In the genomic region with DNA sequence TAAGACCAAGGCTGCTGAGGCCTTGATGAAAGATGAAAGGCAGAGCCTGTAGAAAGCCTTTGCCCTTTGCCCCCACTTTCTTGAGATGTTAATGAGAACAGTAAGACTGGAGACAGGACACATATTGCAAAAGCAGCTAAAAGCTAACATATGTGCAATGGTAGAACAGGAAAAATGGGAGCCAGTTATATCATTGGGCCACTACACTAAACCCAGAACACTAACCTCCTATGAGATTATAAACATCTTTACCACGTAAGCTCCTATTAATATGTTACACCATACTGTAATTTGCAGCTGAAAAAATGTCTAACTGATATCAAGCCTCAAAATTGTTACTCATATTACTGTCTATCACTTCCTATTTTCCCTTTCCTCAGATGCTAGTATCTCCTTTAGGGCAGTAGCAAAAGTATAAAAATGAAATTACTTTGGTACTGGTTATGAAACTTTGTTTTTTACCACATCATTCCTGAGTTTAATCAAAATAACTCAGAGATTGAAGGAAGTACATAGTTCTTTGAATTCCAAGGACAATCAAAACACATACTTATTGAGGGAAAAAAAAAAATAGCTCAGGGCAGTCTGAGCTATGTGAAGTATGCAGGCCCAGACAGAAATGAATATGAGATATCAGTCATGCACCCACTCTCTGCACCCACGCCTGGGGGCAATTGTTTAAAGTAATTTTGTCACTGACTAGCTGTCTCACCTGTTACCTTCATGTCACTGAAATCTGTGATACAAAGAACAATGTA, we compare ENCODE assay signal across 9 cellular contexts. TPM values are rescaled to one million over a fixed set of nuclear protein-coding genes. Genes with fewer than 3 reads are reported as not detected.
DNase-seq lines count a peak whose midpoint lies in the region; ATAC-seq and TF ChIP-seq lines count a peak whose summit lies in the region.
"Had no signal": no experiment of that assay in that cellular context is flagged by ENCODE, and none has a peak within 500 bp of the region (broad histone marks: within the 10 kb centered on the region; RNA-seq: fewer than 3 reads in every experiment).

No MANE protein-coding gene starts in this region.

- peaks cover 23% of the 10 kb centered on the region for H3K4me1 Mint-ChIP-seq in mesothelial cell of epicardium

- DNase-seq in AG04449 (ENCODE audit: low read depth, low spot score) (peak; percentile 50), HS-5 (ENCODE audit: low read depth) (peak; percentile 39), breast epithelium (ENCODE audit: low spot score in 2 of 2) (peak in 1 of 2 donors; percentile 54), mesothelial cell of epicardium (ENCODE audit: low spot score in 2 of 2, unreplicated experiment in 2 of 2) (no peak), HuH-7 (ENCODE audit: low spot score) (no peak), H4 (ENCODE audit: low spot score) (no peak)
- DNase-seq: heart right ventricle had no signal

- POLR2A ChIA-PET in AG04449 (lab: Yijun Ruan, JAX) = interaction anchor here (0.6 to 7.3 kb wide), 4 partner anchors 9 to 83 kb away, joined by 3 to 51 read pairs (median 20); a partner anchor contains a TSS

- peaks cover 18% of the 10 kb centered on the region for H3K36me3 Mint-ChIP-seq in mesothelial cell of epicardium

- no peak for TF ChIP-seq POLR2A in breast epithelium (IDR thresholded peaks at IDR 0.05)

- TF ChIP-seq CTCF in AG04449 (IDR thresholded peaks at IDR 0.05; ENCODE audit: insufficient read depth, low read length, missing control alignments) (no peak), breast epithelium (IDR thresholded peaks at IDR 0.05) (no peak), mesothelial cell of epicardium (IDR thresholded peaks at IDR 0.05; ENCODE audit: unreplicated experiment) (no peak)

- no peaks in the 10 kb centered on the region for H3K9me3 Mint-ChIP-seq in mesothelial cell of epicardium

- CTCF ChIA-PET in AG04449 (lab: Yijun Ruan, JAX) = no interaction called here

- H3K4me3 ChIP-seq in AG04449 (ENCODE audit: low read depth, low read length) (no peak overlapping the region), breast epithelium (peak overlapping the region in 1 of 3 donors; percentile 4)
- H3K4me3 ChIP-seq: heart right ventricle had no signal

- no peaks in the 10 kb centered on the region for H3K9me3 ChIP-seq in breast epithelium
- H3K9me3 ChIP-seq: heart right ventricle had no signal

- peaks cover 3 to 10% of the 10 kb centered on the region in 2 donors for H3K4me1 ChIP-seq in breast epithelium

- no peak for ATAC-seq in GM21576 (IDR thresholded peaks at IDR 0.05; ENCODE audit: unreplicated experiment)
- no peak for ATAC-seq in HG03175 (IDR thresholded peaks at IDR 0.05; ENCODE audit: unreplicated experiment)

- no peaks in the 10 kb centered on the region for H3K27me3 ChIP-seq in breast epithelium
- H3K27me3 ChIP-seq: heart right ventricle had no signal

- H3K4me3 Mint-ChIP-seq in mesothelial cell of epicardium = no peak overlapping the region

- H3K36me3 ChIP-seq in breast epithelium = no peaks in the 10 kb centered on the region

- intact Hi-C loops in breast epithelium (cut with DNase I; ENCODE audit: low total_unique reads) = no loop called here

- H3K27ac ChIP-seq in breast epithelium = peak overlapping the region; percentile 81 to 91

- H3K27ac Mint-ChIP-seq in mesothelial cell of epicardium = peak overlapping the region; percentile 95

- no peaks in the 10 kb centered on the region for H3K27me3 Mint-ChIP-seq in mesothelial cell of epicardium (ENCODE audit: low read depth)

RNA-seq across cellular contexts. Expression of a gene that starts 9.1 kb away (rescaled TPM):
- total RNA-seq in breast epithelium (100 to 1,000 TPM in 1 of 3 donors, 10 to 100 TPM in 2; 18.7 to 166 (median 57.0) TPM), mesothelial cell of epicardium (19.6 to 21.5 TPM (median 21.4 TPM) in 3 replicates)
- 22.5 and 28.8 TPM in 2 replicates for total RNA-seq in H4 (2014; rRNA removed; shearing (Covaris generic))

RNA-seq across cellular contexts. Expression of a gene that starts 9.5 kb away (rescaled TPM):
- total RNA-seq in breast epithelium (10 to 100 TPM; 73.1 to 83.7 (median 74.4) TPM), mesothelial cell of epicardium (45.9 to 47.8 TPM (median 46.2 TPM) in 3 replicates)
- 80.5 and 83.3 TPM in 2 replicates for total RNA-seq in H4 (2014; rRNA removed; shearing (Covaris generic))

RNA-seq across cellular contexts. Expression of a gene that starts 46.8 kb away (rescaled TPM):
- total RNA-seq in breast epithelium (1,000 to 10,000 TPM in 1 of 3 donors, 100 to 1,000 TPM in 1, 10 to 100 TPM in 1; 78.1 to 1,384 (median 818) TPM), mesothelial cell of epicardium (not detected in 3 replicates)
- total RNA-seq in H4 (2014; rRNA removed; shearing (Covaris generic)) = not detected in 2 replicates

Comparison
In these comparisons a context has a peak if more than half of its experiments do, and no peak if none do; other contexts are left out.
1. DNase-seq: peak in AG04449 (single experiment) and HS-5 (single experiment); none in mesothelial cell of epicardium (0 of 2), HuH-7 (single experiment) and H4 (single experiment).
2. RNA of a gene that starts 46.8 kb away (total RNA-seq): 78.1 to 1,384 TPM in breast epithelium; not detected in mesothelial cell of epicardium and not detected in H4; every median in the first group is over 10 times any median in the second.